ENCODE assay signal across 1 cellular context in the genomic region with DNA sequence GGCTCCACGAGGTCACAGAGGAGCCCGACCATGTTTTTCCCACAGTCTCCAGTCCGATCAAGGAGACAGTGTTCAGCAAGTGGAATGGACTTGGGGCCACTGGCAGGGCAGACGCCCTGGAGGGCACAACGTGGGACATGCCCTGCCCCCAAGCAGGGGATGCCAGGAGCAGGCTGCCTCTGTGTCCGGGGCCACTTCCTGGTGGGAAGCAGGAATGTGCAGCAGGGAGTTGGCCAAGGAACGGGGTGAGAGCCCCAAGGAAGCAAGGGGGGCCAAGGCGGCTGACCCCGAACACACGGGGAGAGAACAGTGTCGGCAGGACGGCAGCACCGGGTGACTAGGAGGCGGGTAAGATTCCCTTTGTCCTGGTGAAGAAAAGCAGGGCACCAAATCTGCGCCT.
TF ChIP-seq lines count a peak whose summit lies in the region.

No MANE protein-coding gene starts in this region.

TF ChIP-seq in WTC11, 78 proteins besides CTCF, POLR2A, EP300 and RAD21 (continued from another document):
- TF ChIP-seq, protein P1, sequence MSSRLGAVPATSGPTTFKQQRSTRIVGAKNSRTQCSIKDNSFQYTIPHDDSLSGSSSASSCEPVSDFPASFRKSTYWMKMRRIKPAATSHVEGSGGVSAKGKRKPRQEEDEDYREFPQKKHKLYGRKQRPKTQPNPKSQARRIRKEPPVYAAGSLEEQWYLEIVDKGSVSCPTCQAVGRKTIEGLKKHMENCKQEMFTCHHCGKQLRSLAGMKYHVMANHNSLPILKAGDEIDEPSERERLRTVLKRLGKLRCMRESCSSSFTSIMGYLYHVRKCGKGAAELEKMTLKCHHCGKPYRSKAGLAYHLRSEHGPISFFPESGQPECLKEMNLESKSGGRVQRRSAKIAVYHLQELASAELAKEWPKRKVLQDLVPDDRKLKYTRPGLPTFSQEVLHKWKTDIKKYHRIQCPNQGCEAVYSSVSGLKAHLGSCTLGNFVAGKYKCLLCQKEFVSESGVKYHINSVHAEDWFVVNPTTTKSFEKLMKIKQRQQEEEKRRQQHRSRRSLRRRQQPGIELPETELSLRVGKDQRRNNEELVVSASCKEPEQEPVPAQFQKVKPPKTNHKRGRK (CRISPR knock-in tag; IDR thresholded peaks at IDR 0.05; ENCODE audit: borderline replicate concordance): no peak
- TF ChIP-seq ZNF263 (CRISPR knock-in tag; IDR thresholded peaks at IDR 0.05; ENCODE audit: low read depth) (no peak), SMAD4 (CRISPR knock-in tag; IDR thresholded peaks at IDR 0.05) (no peak), GRHL2 (CRISPR knock-in tag; IDR thresholded peaks at IDR 0.05; ENCODE audit: insufficient replicate concordance, severe bottlenecking) (no peak), NFYB (CRISPR knock-in tag; conservative IDR thresholded peaks at IDR 0.05; ENCODE audit: low read depth) (no peak)
- TF ChIP-seq, protein P2, sequence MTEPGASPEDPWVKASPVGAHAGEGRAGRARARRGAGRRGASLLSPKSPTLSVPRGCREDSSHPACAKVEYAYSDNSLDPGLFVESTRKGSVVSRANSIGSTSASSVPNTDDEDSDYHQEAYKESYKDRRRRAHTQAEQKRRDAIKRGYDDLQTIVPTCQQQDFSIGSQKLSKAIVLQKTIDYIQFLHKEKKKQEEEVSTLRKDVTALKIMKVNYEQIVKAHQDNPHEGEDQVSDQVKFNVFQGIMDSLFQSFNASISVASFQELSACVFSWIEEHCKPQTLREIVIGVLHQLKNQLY (CRISPR knock-in tag; IDR thresholded peaks at IDR 0.05): no peak
